9 cellular contexts compared by ENCODE assay signal in the genomic region with DNA sequence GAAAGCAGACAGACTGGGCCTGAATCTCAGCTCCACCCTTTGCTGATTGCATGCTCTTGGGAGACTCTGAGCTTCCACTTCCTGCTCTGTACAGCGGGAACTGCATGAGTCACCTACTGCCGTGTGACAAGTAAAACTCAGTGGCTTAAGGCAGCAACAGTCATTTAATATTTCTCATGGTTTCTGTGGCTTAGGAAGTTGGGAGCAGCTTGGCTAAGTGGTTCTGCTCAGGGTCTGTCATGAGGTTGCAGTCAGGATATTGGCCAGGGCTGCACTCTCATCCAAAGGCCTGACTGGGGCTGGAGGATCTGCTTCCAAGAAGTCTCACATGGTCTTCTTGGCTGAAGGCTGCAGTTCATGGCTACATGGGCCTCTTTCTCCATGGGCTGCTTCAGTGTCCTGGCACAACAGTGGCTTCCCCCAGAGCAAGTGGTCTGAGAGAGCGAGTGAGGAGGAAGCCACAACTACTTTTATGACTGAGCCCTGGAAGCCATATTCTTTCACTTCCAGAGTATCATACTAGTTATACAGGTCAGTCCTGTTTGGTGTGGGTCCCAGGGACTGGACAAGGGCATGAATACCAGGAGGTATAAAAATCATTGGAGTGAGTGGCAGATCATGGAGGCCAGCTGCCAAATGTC. TPM values are rescaled to one million over a fixed set of nuclear protein-coding genes. Genes with fewer than 3 reads are reported as not detected.
DNase-seq lines count a peak whose midpoint lies in the region; ATAC-seq lines count a peak whose summit lies in the region.
"Had no signal": no experiment of that assay in that cellular context is flagged by ENCODE, and none has a peak within 500 bp of the region (broad histone marks: within the 10 kb centered on the region; RNA-seq: fewer than 3 reads in every experiment).

No MANE protein-coding gene starts in this region.

- no peak overlapping the region for H3K27ac Mint-ChIP-seq in activated CD4-positive, alpha-beta T cell treated with anti-CD3 and anti-CD28 coated beads for 36 hours
- H3K27ac Mint-ChIP-seq in activated CD4-positive, alpha-beta T cell treated with anti-CD3 and anti-CD28 coated beads, Interleukin-2, amount 10 ng/mL, durations not matched to agents 24 days and 14 days: no peak overlapping the region

- peaks cover 5% of the 10 kb centered on the region for H3K4me1 Mint-ChIP-seq in activated CD4-positive, alpha-beta T cell treated with anti-CD3 and anti-CD28 coated beads for 36 hours
- H3K4me1 Mint-ChIP-seq in activated CD4-positive, alpha-beta T cell treated with anti-CD3 and anti-CD28 coated beads, Interleukin-2, amount 10 ng/mL, durations not matched to agents 24 days and 14 days: peaks cover 3% of the 10 kb centered on the region

- CTCF ChIA-PET in activated CD4-positive, alpha-beta T cell treated with anti-CD3 and anti-CD28 coated beads for 36 hours (lab: Charles Lee): interaction anchor here (0.7 to 1.1 kb wide), 3 partner anchors 166 to 335 kb away, joined by 3 to 6 read pairs (median 3); no protein-coding TSS in a partner anchor

- peak; percentile 90 for ATAC-seq in activated CD4-positive, alpha-beta T cell treated with anti-CD3 and anti-CD28 coated beads for 36 hours
- peak; percentile 88 for ATAC-seq in esophagus mucosa
- peak; percentile 74 for ATAC-seq in stimulated activated naive CD8-positive, alpha-beta T cell treated with anti-CD3 and anti-CD28 coated beads, Interleukin-15, Interleukin-2, amounts not matched to agents 100 U/mL and 50 U/mL, for 24 hours

- intact Hi-C loops in activated CD4-positive, alpha-beta T cell treated with anti-CD3 and anti-CD28 coated beads for 36 hours (cut with DNase I, micrococcal nuclease): no loop called here
- intact Hi-C loops in activated CD4-positive, alpha-beta T cell treated with anti-CD3 and anti-CD28 coated beads, Interleukin-2, amount 10 ng/mL, durations not matched to agents 24 days and 14 days (cut with micrococcal nuclease): no loop called here

- POLR2A ChIA-PET in activated CD4-positive, alpha-beta T cell treated with anti-CD3 and anti-CD28 coated beads for 36 hours (lab: Charles Lee): no interaction called here

- H3K4me3 Mint-ChIP-seq in activated CD4-positive, alpha-beta T cell treated with anti-CD3 and anti-CD28 coated beads for 36 hours: no peak overlapping the region
- no peak overlapping the region for H3K4me3 Mint-ChIP-seq in activated CD4-positive, alpha-beta T cell treated with anti-CD3 and anti-CD28 coated beads, Interleukin-2, amount 10 ng/mL, durations not matched to agents 24 days and 14 days

- peaks cover 4% of the 10 kb centered on the region for H3K9me3 Mint-ChIP-seq in activated CD4-positive, alpha-beta T cell treated with anti-CD3 and anti-CD28 coated beads for 36 hours (ENCODE audit: low read depth)
- H3K9me3 Mint-ChIP-seq in activated CD4-positive, alpha-beta T cell treated with anti-CD3 and anti-CD28 coated beads, Interleukin-2, amount 10 ng/mL, durations not matched to agents 24 days and 14 days: no peaks in the 10 kb centered on the region

- peak; percentile 45 for DNase-seq in activated CD4-positive, alpha-beta T cell treated with anti-CD3 and anti-CD28 coated beads for 36 hours
- no peak for DNase-seq in activated CD4-positive, alpha-beta T cell treated with anti-CD3 and anti-CD28 coated beads, Interleukin-2, amount 10 ng/mL, durations not matched to agents 24 days and 14 days
- peak; percentile 68 for DNase-seq in SIG-M5 (lab: John Stamatoyannopoulos, UW)
- no peak for DNase-seq in stimulated activated naive CD8-positive, alpha-beta T cell treated with anti-CD3 and anti-CD28 coated beads, Interleukin-15, Interleukin-2, amounts not matched to agents 100 U/mL and 50 U/mL, for 24 hours
- no peak for DNase-seq in hypothalamus (lab: John Stamatoyannopoulos, UW)
- DNase-seq in superior temporal gyrus (ENCODE audit: extremely low spot score): no peak
- DNase-seq in GDM1 (lab: John Stamatoyannopoulos, UW): no peak
- DNase-seq: stimulated activated CD4-positive, alpha-beta T cell treated with anti-CD3 and anti-CD28 coated beads, Interleukin-4, amount 100 ng/mL, for 1 hour had no signal

- H3K36me3 Mint-ChIP-seq in activated CD4-positive, alpha-beta T cell treated with anti-CD3 and anti-CD28 coated beads for 36 hours (ENCODE audit: low read depth): no peaks in the 10 kb centered on the region
- H3K36me3 Mint-ChIP-seq in activated CD4-positive, alpha-beta T cell treated with anti-CD3 and anti-CD28 coated beads, Interleukin-2, amount 10 ng/mL, durations not matched to agents 24 days and 14 days (ENCODE audit: low read depth): no peaks in the 10 kb centered on the region

- H3K27me3 Mint-ChIP-seq in activated CD4-positive, alpha-beta T cell treated with anti-CD3 and anti-CD28 coated beads for 36 hours: no peaks in the 10 kb centered on the region
- no peaks in the 10 kb centered on the region for H3K27me3 Mint-ChIP-seq in activated CD4-positive, alpha-beta T cell treated with anti-CD3 and anti-CD28 coated beads, Interleukin-2, amount 10 ng/mL, durations not matched to agents 24 days and 14 days

RNA-seq across cellular contexts. Expression of gene FAM222A, which starts 49.7 kb away (rescaled TPM):
- under 1 TPM; 0.39 to 0.53 TPM for total RNA-seq in activated CD4-positive, alpha-beta T cell treated with anti-CD3 and anti-CD28 coated beads for 36 hours
- 1.3 and 1.5 TPM in 2 replicates for total RNA-seq in activated CD4-positive, alpha-beta T cell treated with anti-CD3 and anti-CD28 coated beads, Interleukin-2, amount 10 ng/mL, durations not matched to agents 24 days and 14 days
- 5.4 TPM for total RNA-seq in esophagus mucosa

Comparison
In these comparisons a context has a peak if more than half of its experiments do, and no peak if none do; other contexts are left out.
1. DNase-seq: peak in activated CD4-positive, alpha-beta T cell treated with anti-CD3 and anti-CD28 coated beads for 36 hours (single experiment) and SIG-M5 (single experiment); none in activated CD4-positive, alpha-beta T cell treated with anti-CD3 and anti-CD28 coated beads, Interleukin-2, amount 10 ng/mL, durations not matched to agents 24 days and 14 days (single experiment), stimulated activated naive CD8-positive, alpha-beta T cell treated with anti-CD3 and anti-CD28 coated beads, Interleukin-15, Interleukin-2, amounts not matched to agents 100 U/mL and 50 U/mL, for 24 hours (single experiment), hypothalamus (0 of 51), superior temporal gyrus (single experiment) and GDM1 (single experiment).
2. Peak in every context shown above with its lines, with median percentiles within 50 percentile points of each other: ATAC-seq.